In genomic region chr15:49815937-49816336, GRCh38 we compare ENCODE assay signal across 10 cellular contexts.
A peak's percentile ranks its signal among the peaks of the same experiment; 100 is the strongest.
DNase-seq lines count a peak whose midpoint lies in the region; ATAC-seq and TF ChIP-seq lines count a peak whose summit lies in the region.
"Had no signal": no experiment of that assay in that cellular context is flagged by ENCODE, and none has a peak within 500 bp of the region (broad histone marks: within the 10 kb centered on the region; RNA-seq: fewer than 3 reads in every experiment).

No MANE protein-coding gene starts in this region.

- no peak for TF ChIP-seq CTCF in AG09309 (IDR thresholded peaks at IDR 0.05; ENCODE audit: control insufficient read depth, insufficient read depth, low read depth, low read length, missing control alignments)
- TF ChIP-seq CTCF in fibroblast of mammary gland (conservative IDR thresholded peaks at IDR 0.05; ENCODE audit: control insufficient read depth, insufficient read depth, low read depth, low read length), result no peak
- TF ChIP-seq CTCF in GM20000 (IDR thresholded peaks at IDR 0.05; ENCODE audit: extremely low read depth, missing control alignments), result no peak
- no peak for TF ChIP-seq CTCF in GM10248 (IDR thresholded peaks at IDR 0.05; ENCODE audit: control extremely low read depth, extremely low read depth, low read depth, missing control alignments)

- ATAC-seq in GM19351 (IDR thresholded peaks at IDR 0.05; ENCODE audit: unreplicated experiment), result peak; percentile 79
- no peak for ATAC-seq in HG03442 (IDR thresholded peaks at IDR 0.05; ENCODE audit: unreplicated experiment)

- POLR2A ChIA-PET in GM10248 (lab: Yijun Ruan, JAX), result no interaction called here

- peak; percentile 88 for DNase-seq in AG09309 (ENCODE audit: low read depth)
- peak; percentile 29 for DNase-seq in Jurkat, Clone E6-1 (ENCODE audit: low read depth, low spot score)
- peak; percentile 90 for DNase-seq in fibroblast of mammary gland (ENCODE audit: low read depth)
- DNase-seq in HuH-7.5 (ENCODE audit: low spot score), result no peak
- no peak for DNase-seq in GM20000 (ENCODE audit: low spot score)
- no peak for DNase-seq in GM10248 (ENCODE audit: extremely low spot score)
- DNase-seq: naive B cell, OCI-M1 had no signal

- no peak overlapping the region for H3K4me3 ChIP-seq in AG09309 (ENCODE audit: control insufficient read depth, low read depth, low read length)
- H3K4me3 ChIP-seq in Jurkat, Clone E6-1 (ENCODE audit: low read length), result no peak overlapping the region
- H3K4me3 ChIP-seq in fibroblast of mammary gland (ENCODE audit: control insufficient read depth, low read depth, low read length), result no peak overlapping the region

- CTCF ChIA-PET in GM10248 (lab: Yijun Ruan, JAX), result no interaction called here

Comparison
In these comparisons a context has a peak if more than half of its experiments do, and no peak if none do; other contexts are left out.
1. DNase-seq: peak in AG09309 (single experiment), Jurkat, Clone E6-1 (single experiment) and fibroblast of mammary gland (single experiment); none in HuH-7.5 (single experiment), GM20000 (single experiment) and GM10248 (single experiment).